ENCODE assay signal across 13 cellular contexts in genomic region chr16:20911361-20911760, GRCh38. TPM values are rescaled to one million over a fixed set of nuclear protein-coding genes. Genes with fewer than 3 reads are reported as not detected.
DNase-seq lines count a peak whose midpoint lies in the region; ATAC-seq, FAIRE-seq and TF ChIP-seq lines count a peak whose summit lies in the region.
"Had no signal": no experiment of that assay in that cellular context is flagged by ENCODE, and none has a peak within 500 bp of the region (broad histone marks: within the 10 kb centered on the region; RNA-seq: fewer than 3 reads in every experiment).

No MANE protein-coding gene starts in this region.

- H3K36me3 Mint-ChIP-seq in CD14-positive monocyte (peaks cover 10 to 15% of the 10 kb centered on the region in 2 donors), nephron (ENCODE audit: low read depth) (peaks cover 6% of the 10 kb centered on the region)

- no peaks in the 10 kb centered on the region for H3K9me3 ChIP-seq in mammary epithelial cell (replicated peaks; ENCODE audit: insufficient read depth, low read length)
- H3K9me3 ChIP-seq in WERI-Rb-1 (ENCODE audit: severe bottlenecking): no peaks in the 10 kb centered on the region
- H3K9me3 ChIP-seq in small intestine (ENCODE audit: control insufficient read depth, low read depth): no peaks in the 10 kb centered on the region
- H3K9me3 ChIP-seq: pancreas had no signal

- no peaks in the 10 kb centered on the region for H3K27me3 ChIP-seq in mammary epithelial cell (ENCODE audit: insufficient read depth, low read length)
- no peaks in the 10 kb centered on the region for H3K27me3 ChIP-seq in WERI-Rb-1 (ENCODE audit: insufficient read depth, low read depth, severe bottlenecking)
- H3K27me3 ChIP-seq in small intestine (ENCODE audit: control insufficient read depth in 2 of 2, insufficient read depth in 2 of 2, low read length in 2 of 2): no peaks in the 10 kb centered on the region
- H3K27me3 ChIP-seq: pancreas had no signal

- CTCF ChIA-PET in mammary epithelial cell (lab: Charles Lee; ENCODE audit: low non-redundant PET): interaction anchor here (0.6 kb wide), 1 partner anchor 90 kb away, joined by 4 read pairs; no protein-coding TSS in a partner anchor

- H3K4me3 ChIP-seq in mammary epithelial cell (replicated peaks in 1 of 3; ENCODE audit: insufficient read depth in 1 of 3, low read depth in 2 of 3, low read length in 3 of 3): no peak overlapping the region
- no peak overlapping the region for H3K4me3 ChIP-seq in WERI-Rb-1 (ENCODE audit: low read depth, low read length)
- H3K4me3 ChIP-seq in small intestine (ENCODE audit: low read depth in 1 of 2, low read length in 2 of 2): no peak overlapping the region
- H3K4me3 ChIP-seq: pancreas had no signal

- H3K79me2 ChIP-seq in mammary epithelial cell (ENCODE audit: insufficient read depth, low read length): peaks cover 2% of the 10 kb centered on the region

- dilution Hi-C loops in mammary epithelial cell (cut with HindIII; ENCODE audit: low sequenced_read_pairs): loop anchor here (10.0 kb wide), 1 partner anchor 47 kb away; no protein-coding TSS in a partner anchor

- H3K27ac ChIP-seq in mammary epithelial cell (ENCODE audit: insufficient read depth, low read depth, low read length): peak overlapping the region; percentile 98
- H3K27ac ChIP-seq in WERI-Rb-1: no peak overlapping the region
- H3K27ac ChIP-seq in small intestine (ENCODE audit: low read depth in 1 of 2, low read length in 1 of 2): peak overlapping the region in 1 of 2 donors; percentile 85

- H3K27ac Mint-ChIP-seq in CD14-positive monocyte (peak overlapping the region; percentile 84 to 98 (median 94)), nephron (peak overlapping the region in 2 of 3 experiments; percentile 26 to 44)
- H3K27ac Mint-ChIP-seq: activated naive CD4-positive, alpha-beta T cell treated with anti-CD3 and anti-CD28 coated beads, Interleukin-2, amount 50 U/mL, for 24 hours had no signal

- H3K4me1 ChIP-seq in mammary epithelial cell (ENCODE audit: insufficient read depth, low read length) (peaks cover 44% of the 10 kb centered on the region), small intestine (ENCODE audit: control insufficient read depth in 2 of 2, insufficient read depth in 1 of 2, low read depth in 1 of 2, low read length in 1 of 2) (peaks cover 0 to 10% of the 10 kb centered on the region in 2 donors)

- H3K9ac ChIP-seq in mammary epithelial cell (ENCODE audit: insufficient read depth, low read length): peak overlapping the region; percentile 85

- no peak for TF ChIP-seq CTCF in CD14-positive monocyte (IDR thresholded peaks at IDR 0.05)
- no peak for TF ChIP-seq CTCF in mammary epithelial cell (conservative IDR thresholded peaks at IDR 0.05 in 1 of 2, IDR thresholded peaks at IDR 0.05 in 1 of 2; ENCODE audit: extremely low read depth in 1 of 2, insufficient read depth in 1 of 2, low read depth in 1 of 2, low read length in 2 of 2)
- TF ChIP-seq CTCF in nephron (IDR thresholded peaks at IDR 0.05; ENCODE audit: unreplicated experiment in 3 of 3): no peak
- TF ChIP-seq CTCF in WERI-Rb-1 (IDR thresholded peaks at IDR 0.05; ENCODE audit: low read depth, low read length): no peak

- H3K36me3 ChIP-seq in mammary epithelial cell (ENCODE audit: insufficient read depth, low read length): no peaks in the 10 kb centered on the region
- peaks cover 9% of the 10 kb centered on the region for H3K36me3 ChIP-seq in WERI-Rb-1
- H3K36me3 ChIP-seq in small intestine (ENCODE audit: control insufficient read depth in 2 of 2, insufficient read depth in 2 of 2, low read length in 2 of 2): no peaks in the 10 kb centered on the region
- H3K36me3 ChIP-seq: pancreas had no signal

- BruUV-seq in mammary epithelial cell (replicated peaks; lab: Mats Ljungman, UMichigan): no TSS peak

- H3K4me3 Mint-ChIP-seq in CD14-positive monocyte (peak overlapping the region in 1 of 2 donors; percentile 42), nephron (no peak overlapping the region)
- H3K4me3 Mint-ChIP-seq: activated naive CD4-positive, alpha-beta T cell treated with anti-CD3 and anti-CD28 coated beads, Interleukin-2, amount 50 U/mL, for 24 hours had no signal

- in situ Hi-C loops in mammary epithelial cell (cut with MboI; ENCODE audit: low sequenced_read_pairs in 2 of 2): no loop called here

- peaks cover 0 to 7% (median 3%) of the 10 kb centered on the region in 3 donors for H3K27me3 Mint-ChIP-seq in CD14-positive monocyte (ENCODE audit: low read depth in 3 of 3)
- no peaks in the 10 kb centered on the region for H3K27me3 Mint-ChIP-seq in nephron (ENCODE audit: low read depth)
- H3K27me3 Mint-ChIP-seq: activated naive CD4-positive, alpha-beta T cell treated with anti-CD3 and anti-CD28 coated beads, Interleukin-2, amount 50 U/mL, for 24 hours had no signal

- H4K20me1 ChIP-seq in mammary epithelial cell (ENCODE audit: insufficient read depth, low read length): no peaks in the 10 kb centered on the region

- DNase-seq in CD14-positive monocyte (ENCODE audit: low spot score) (no peak), M059J (ENCODE audit: low read depth) (peak; percentile 75), mammary epithelial cell (peak; percentile 93), WERI-Rb-1 (no peak), small intestine (no peak), anterior cingulate cortex (lab: John Stamatoyannopoulos, UW) (no peak)
- DNase-seq: NCI-H2107; pancreas; stimulated activated naive CD4-positive, alpha-beta T cell treated with Interleukin-2 at 50 U/mL for 16 hours had no signal

- intact Hi-C loops in CD14-positive monocyte (cut with micrococcal nuclease): no loop called here
- intact Hi-C loops in mammary epithelial cell (cut with micrococcal nuclease): loop anchor here (1.0 to 2.0 kb wide), 2 partner anchors 11 to 45 kb away; partner anchors contain the start of genes DCUN1D3 and LYRM1

- no peak for FAIRE-seq in small intestine (lab: Jason Lieb, UNC)
- FAIRE-seq: G401.6, pancreas had no signal

- H3K4me1 Mint-ChIP-seq in CD14-positive monocyte (peaks cover 56% of the 10 kb centered on the region), nephron (peaks cover 13% of the 10 kb centered on the region)

- 54% methylated on average over 1 of the region's 1 CpG for WGBS in mammary epithelial cell (ENCODE audit: low coverage, missing lambda C conversion rate)
- 53 to 75% (median 57%) methylated on average over 1 of the region's 1 CpG for WGBS in small intestine, 3 donors

- peaks cover 0 to under 1% (median 0%) of the 10 kb centered on the region in 7 donors for H3K9me3 Mint-ChIP-seq in CD14-positive monocyte
- H3K9me3 Mint-ChIP-seq in nephron: no peaks in the 10 kb centered on the region
- H3K9me3 Mint-ChIP-seq: activated naive CD4-positive, alpha-beta T cell treated with anti-CD3 and anti-CD28 coated beads, Interleukin-2, amount 50 U/mL, for 24 hours had no signal

- ATAC-seq in GM21825 (IDR thresholded peaks at IDR 0.05; ENCODE audit: unreplicated experiment): no peak

- H3K4me2 ChIP-seq in mammary epithelial cell (ENCODE audit: insufficient read depth, low read depth, low read length): peak overlapping the region; percentile 68

- no peak overlapping the region for H2AFZ ChIP-seq in mammary epithelial cell (ENCODE audit: low read depth, low read length)

RNA-seq across cellular contexts. Expression of gene LYRM1, which starts 10.8 kb away (rescaled TPM):
- polyA plus RNA-seq in CD14-positive monocyte (10 to 100 TPM; 25.5 to 29.5 TPM), mammary epithelial cell (25.3 TPM), small intestine (10 to 100 TPM; 18.1 to 53.0 (median 37.6) TPM)
- total RNA-seq in M059J (2014; rRNA removed; shearing (Covaris generic)): 33.5 and 45.9 TPM in 2 replicates
- total RNA-seq in mammary epithelial cell: 10 to 100 TPM; 20.8 to 24.3 TPM
- polyA minus RNA-seq in mammary epithelial cell: 10.0 TPM

RNA-seq across cellular contexts. Expression of gene DCUN1D3, which starts 11.2 kb away (rescaled TPM):
- polyA plus RNA-seq in CD14-positive monocyte (1 to 10 TPM; 1.0 to 1.3 TPM), mammary epithelial cell (5.4 TPM), small intestine (1 to 10 TPM; 1.6 to 4.8 (median 2.7) TPM)
- total RNA-seq in M059J (2014; rRNA removed; shearing (Covaris generic)): 12.5 and 12.6 TPM in 2 replicates
- 10 to 100 TPM; 20.2 to 25.0 TPM for total RNA-seq in mammary epithelial cell
- 10.9 TPM for polyA minus RNA-seq in mammary epithelial cell

Comparison
In these comparisons a context has a peak if more than half of its experiments do, and no peak if none do; other contexts are left out.
1. DNase-seq: peak in M059J (single experiment) and mammary epithelial cell (single experiment); none in CD14-positive monocyte (single experiment), WERI-Rb-1 (single experiment), small intestine (single experiment) and anterior cingulate cortex (0 of 58).